16 cellular contexts compared by ENCODE assay signal in genomic region chr13:51175001-51175400, GRCh38. TPM values are rescaled to one million over a fixed set of nuclear protein-coding genes. Genes with fewer than 3 reads are reported as not detected.
DNase-seq lines count a peak whose midpoint lies in the region; ATAC-seq and TF ChIP-seq lines count a peak whose summit lies in the region.
"Had no signal": no experiment of that assay in that cellular context is flagged by ENCODE, and none has a peak within 500 bp of the region (broad histone marks: within the 10 kb centered on the region; RNA-seq: fewer than 3 reads in every experiment).

No MANE protein-coding gene starts in this region.

- peak overlapping the region; percentile 45 for H3K27ac Mint-ChIP-seq in endothelial cell (ENCODE audit: unreplicated experiment)
- H3K27ac Mint-ChIP-seq: CD14-positive monocyte; CD8-positive, alpha-beta T cell had no signal

- peaks cover 48% of the 10 kb centered on the region for H3K36me3 ChIP-seq in ES-I3 (ENCODE audit: insufficient read depth, low read length)
- peaks cover 76% of the 10 kb centered on the region for H3K36me3 ChIP-seq in HUES6 (ENCODE audit: control insufficient read depth, insufficient read depth, low read length)
- H3K36me3 ChIP-seq in iPS-15b (ENCODE audit: control insufficient read depth, insufficient read depth, low read length) = peaks cover 36% of the 10 kb centered on the region
- H3K36me3 ChIP-seq in MM.1S (replicated peaks; ENCODE audit: insufficient read depth, low read length) = no peaks in the 10 kb centered on the region
- H3K36me3 ChIP-seq in tibial artery = no peaks in the 10 kb centered on the region

- intact Hi-C loops in tibial artery (cut with DNase I; ENCODE audit: low total_unique reads) = no loop called here

- H3K4me1 ChIP-seq in ES-I3 (ENCODE audit: insufficient read depth, low read length) (peaks cover 9% of the 10 kb centered on the region), HUES6 (ENCODE audit: control insufficient read depth, insufficient read depth, low read length) (peaks cover 23% of the 10 kb centered on the region), iPS-15b (ENCODE audit: control insufficient read depth, insufficient read depth, low read length) (peaks cover 13% of the 10 kb centered on the region), MM.1S (ENCODE audit: low read length) (no peaks in the 10 kb centered on the region), tibial artery (no peaks in the 10 kb centered on the region)

- no peaks in the 10 kb centered on the region for H4K20me1 ChIP-seq in MM.1S (ENCODE audit: insufficient read depth, low read length)

- peak overlapping the region; percentile 33 for H3K4me3 ChIP-seq in HUES6 (ENCODE audit: low read depth, low read length)
- H3K4me3 ChIP-seq in iPS-15b (ENCODE audit: low read depth, low read length) = peak overlapping the region; percentile 36
- no peak overlapping the region for H3K4me3 ChIP-seq in MM.1S (ENCODE audit: low read length)
- no peak overlapping the region for H3K4me3 ChIP-seq in tibial artery
- H3K4me3 ChIP-seq: GM23248, K562 had no signal

- H3K27me3 ChIP-seq in HUES6 (ENCODE audit: control insufficient read depth, insufficient read depth, low read length) (no peaks in the 10 kb centered on the region; the same call in 1 of the 2 replicates), iPS-15b (ENCODE audit: control insufficient read depth, insufficient read depth, low read length) (no peaks in the 10 kb centered on the region), MM.1S (replicated peaks; ENCODE audit: insufficient read depth, low read length) (no peaks in the 10 kb centered on the region), tibial artery (peaks cover 0 to 2% of the 10 kb centered on the region in 2 donors)

- peaks cover 10% of the 10 kb centered on the region for H3K27me3 Mint-ChIP-seq in endothelial cell (ENCODE audit: unreplicated experiment)

- H3K9me3 ChIP-seq in ES-I3 (ENCODE audit: control insufficient read depth, insufficient read depth, low read length) (no peaks in the 10 kb centered on the region), HUES6 (ENCODE audit: control insufficient read depth, insufficient read depth, low read depth, low read length) (no peaks in the 10 kb centered on the region), iPS-15b (ENCODE audit: control insufficient read depth, insufficient read depth, low read length) (no peaks in the 10 kb centered on the region), MM.1S (replicated peaks; ENCODE audit: insufficient read depth, low read length) (no peaks in the 10 kb centered on the region), tibial artery (no peaks in the 10 kb centered on the region)

- H3K9me3 Mint-ChIP-seq in endothelial cell (ENCODE audit: unreplicated experiment) = no peaks in the 10 kb centered on the region
- H3K9me3 Mint-ChIP-seq: CD8-positive, alpha-beta T cell had no signal

- DNase-seq in endothelial cell (ENCODE audit: low spot score) = no peak
- DNase-seq in MM.1S = no peak
- no peak for DNase-seq in tibial artery
- DNase-seq in NCI-H526 treated with DMSO at 0.1 percent for 48 hours (lab: John Stamatoyannopoulos, UW) = no peak
- DNase-seq: CD8-positive, alpha-beta T cell; COR-L47; DMS53; GM23248; HCEC 1CT had no signal

- no peaks in the 10 kb centered on the region for H3K79me2 ChIP-seq in MM.1S (ENCODE audit: low read length)

- TF ChIP-seq CTCF in endothelial cell (IDR thresholded peaks at IDR 0.05; ENCODE audit: unreplicated experiment) (no peak), MM.1S (IDR thresholded peaks at IDR 0.05; ENCODE audit: low read length) (no peak), tibial artery (IDR thresholded peaks at IDR 0.05) (no peak)

- H3K27ac ChIP-seq in HUES6 (ENCODE audit: low read depth, low read length) (peak overlapping the region; percentile 84), MM.1S (ENCODE audit: low read length) (no peak overlapping the region), tibial artery (no peak overlapping the region)
- H3K27ac ChIP-seq: 22Rv1, GM23248 had no signal

- peaks cover 15% of the 10 kb centered on the region for H3K4me1 Mint-ChIP-seq in endothelial cell (ENCODE audit: unreplicated experiment)

- H3F3A ChIP-seq in MM.1S (ENCODE audit: insufficient read depth, low read length) = no peaks in the 10 kb centered on the region

- no peak overlapping the region for H2AFZ ChIP-seq in MM.1S (ENCODE audit: low read length)
- H2AFZ ChIP-seq: GM23248 had no signal

- no peaks in the 10 kb centered on the region for H3K9me2 ChIP-seq in MM.1S (replicated peaks; ENCODE audit: insufficient read depth, low read length)

- peak overlapping the region; percentile 47 for H3K9ac ChIP-seq in ES-I3 (ENCODE audit: low read depth, low read length)
- H3K9ac ChIP-seq in HUES6 (ENCODE audit: low read length) = peak overlapping the region; percentile 87
- H3K9ac ChIP-seq in iPS-15b (ENCODE audit: low read depth, low read length) = peak overlapping the region; percentile 68
- H3K9ac ChIP-seq in MM.1S (ENCODE audit: low read length) = no peak overlapping the region
- H3K9ac ChIP-seq: GM23248 had no signal

- no peak overlapping the region for H3K4me3 Mint-ChIP-seq in endothelial cell (ENCODE audit: unreplicated experiment)
- H3K4me3 Mint-ChIP-seq: CD14-positive monocyte; CD8-positive, alpha-beta T cell had no signal

- H3K36me3 Mint-ChIP-seq in endothelial cell (ENCODE audit: low read depth, unreplicated experiment) = no peaks in the 10 kb centered on the region
- H3K36me3 Mint-ChIP-seq: CD14-positive monocyte; CD8-positive, alpha-beta T cell had no signal

- H3K4me2 ChIP-seq in MM.1S (ENCODE audit: low read depth, low read length) = no peak overlapping the region

- ATAC-seq in activated CD4-positive, CD25-positive, alpha-beta regulatory T cell treated with anti-CD3 and anti-CD28 coated beads, Interleukin-2, amount 50 U/mL, for 24 hours = no peak
- ATAC-seq: CD8-positive, alpha-beta T cell; K562 had no signal

RNA-seq across cellular contexts. Expression of gene FAM124A, which starts 47.2 kb away (rescaled TPM):
- 4.9 TPM for total RNA-seq in endothelial cell (ENCODE audit: unreplicated experiment)
- total RNA-seq: GM23248, K562 had no signal

Comparison
In these comparisons a context has a peak if more than half of its experiments do, and no peak if none do; other contexts are left out.
1. H3K4me3 ChIP-seq: peak in HUES6 (single experiment) and iPS-15b (single experiment); none in MM.1S (single experiment) and tibial artery (0 of 2).